Comparison of ENCODE assay signal across 37 cellular contexts in genomic region chr10:51485668-51486067, GRCh38.
DNase-seq lines count a peak whose midpoint lies in the region; ATAC-seq, FAIRE-seq and TF ChIP-seq lines count a peak whose summit lies in the region.
"Had no signal": no experiment of that assay in that cellular context is flagged by ENCODE, and none has a peak within 500 bp of the region (broad histone marks: within the 10 kb centered on the region; RNA-seq: fewer than 3 reads in every experiment).

No MANE protein-coding gene starts in this region.

- no peak overlapping the region for H3K4me2 ChIP-seq in K562 (ENCODE audit: insufficient read depth, low read length)
- H3K4me2 ChIP-seq in mesendoderm (ENCODE audit: low read length): no peak overlapping the region
- H3K4me2 ChIP-seq: A549; BLaER1; BLaER1 treated with 17β-estradiol and CSF1 and Interleukin-3, amounts not matched to agents 10 nM and 100 nM had no signal

- peaks cover 29% of the 10 kb centered on the region for H3K4me1 Mint-ChIP-seq in endodermal cell
- H3K4me1 Mint-ChIP-seq: B cell; CD14-positive monocyte; CD4-positive, alpha-beta memory T cell; CD4-positive, CD25-positive, alpha-beta regulatory T cell; CD8-positive, alpha-beta memory T cell had no signal

- no peaks in the 10 kb centered on the region for H3K27me3 ChIP-seq in K562 (ENCODE audit: control insufficient read depth in 2 of 2, insufficient read depth in 2 of 2, low read length in 2 of 2)
- no peaks in the 10 kb centered on the region for H3K27me3 ChIP-seq in endodermal cell (ENCODE audit: control insufficient read depth, insufficient read depth, low read length, poor library complexity, severe bottlenecking)
- no peaks in the 10 kb centered on the region for H3K27me3 ChIP-seq in mesendoderm (ENCODE audit: insufficient read depth, low read length, poor library complexity)
- H3K27me3 ChIP-seq in small intestine (ENCODE audit: control insufficient read depth in 2 of 2, insufficient read depth in 2 of 2, low read length in 2 of 2): no peaks in the 10 kb centered on the region
- H3K27me3 ChIP-seq: BE2C; BLaER1; BLaER1 treated with 17β-estradiol and CSF1 and Interleukin-3, amounts not matched to agents 10 nM and 100 nM had no signal

- no peak overlapping the region for H3K4me3 Mint-ChIP-seq in endodermal cell
- H3K4me3 Mint-ChIP-seq: B cell; CD14-positive monocyte; CD4-positive, alpha-beta memory T cell; CD4-positive, alpha-beta T cell; CD4-positive, CD25-positive, alpha-beta regulatory T cell; CD8-positive, alpha-beta memory T cell; CD8-positive, alpha-beta T cell had no signal

- H3K9me3 ChIP-seq in HEK293 (ENCODE audit: control insufficient read depth, insufficient read depth, low read depth, low read length) (no peaks in the 10 kb centered on the region), K562 (replicated peaks; ENCODE audit: control insufficient read depth, insufficient read depth, low read depth, low read length) (no peaks in the 10 kb centered on the region), endodermal cell (ENCODE audit: control insufficient read depth, low read length) (no peaks in the 10 kb centered on the region), small intestine (ENCODE audit: control insufficient read depth, low read depth) (no peaks in the 10 kb centered on the region)
- H3K9me3 ChIP-seq: A549; BE2C; BLaER1; BLaER1 treated with 17β-estradiol and CSF1 and Interleukin-3, amounts not matched to agents 10 nM and 100 nM; Caco-2 had no signal

- intact Hi-C loops in K562 (cut with micrococcal nuclease): no loop called here

- H3K4ac ChIP-seq in mesendoderm (ENCODE audit: low read depth, low read length): no peak overlapping the region

- H3K9ac ChIP-seq in K562 (ENCODE audit: insufficient read depth in 1 of 2, low read depth in 2 of 2, low read length in 2 of 2) (no peak overlapping the region), endodermal cell (ENCODE audit: extremely low read depth, low read length, poor library complexity, severe bottlenecking) (no peak overlapping the region), mesendoderm (ENCODE audit: low read length) (no peak overlapping the region)
- H3K9ac ChIP-seq: BLaER1; BLaER1 treated with 17β-estradiol and CSF1 and Interleukin-3, amounts not matched to agents 10 nM and 100 nM had no signal

- POLR2A ChIA-PET in HEK293 (lab: Yijun Ruan, JAX): no interaction called here
- POLR2A ChIA-PET in K562 (lab: Yijun Ruan, JAX): no interaction called here

- no peaks in the 10 kb centered on the region for H4K20me1 ChIP-seq in K562 (replicated peaks; ENCODE audit: control insufficient read depth, insufficient read depth, low read length)
- H4K20me1 ChIP-seq: BLaER1; BLaER1 treated with 17β-estradiol and CSF1 and Interleukin-3, amounts not matched to agents 10 nM and 100 nM had no signal

- ATAC-seq in K562: no peak
- ATAC-seq: A549; CD8-positive, alpha-beta T cell had no signal

- CTCF ChIA-PET in HEK293 (lab: Yijun Ruan, JAX): no interaction called here
- CTCF ChIA-PET in K562 (lab: Yijun Ruan, JAX; ENCODE audit: low intra/inter-chr PET ratio): no interaction called here

- H3K9me1 ChIP-seq in K562 (ENCODE audit: control insufficient read depth, insufficient read depth, low read length): no peaks in the 10 kb centered on the region

- H2BK120ac ChIP-seq in mesendoderm (ENCODE audit: low read depth, low read length): no peak overlapping the region

- TF ChIP-seq POLR2A in K562 (conservative IDR thresholded peaks at IDR 0.05): no peak

- H3K18ac ChIP-seq in mesendoderm (ENCODE audit: low read length): no peak overlapping the region

- no peaks in the 10 kb centered on the region for H3K36me3 ChIP-seq in HEK293 (ENCODE audit: control insufficient read depth in 2 of 2, insufficient read depth in 1 of 2, low read length in 2 of 2)
- H3K36me3 ChIP-seq in K562 (ENCODE audit: control insufficient read depth, insufficient read depth, low read length): no peaks in the 10 kb centered on the region
- H3K36me3 ChIP-seq in endodermal cell (ENCODE audit: control insufficient read depth, insufficient read depth, low read length): no peaks in the 10 kb centered on the region
- H3K36me3 ChIP-seq in mesendoderm (ENCODE audit: control insufficient read depth, insufficient read depth, low read length): no peaks in the 10 kb centered on the region
- no peaks in the 10 kb centered on the region for H3K36me3 ChIP-seq in small intestine (ENCODE audit: control insufficient read depth in 2 of 2, insufficient read depth in 2 of 2, low read length in 2 of 2)
- H3K36me3 ChIP-seq: BE2C; BLaER1; BLaER1 treated with 17β-estradiol and CSF1 and Interleukin-3, amounts not matched to agents 10 nM and 100 nM had no signal

- FAIRE-seq in K562 (lab: Jason Lieb, UNC): no peak
- FAIRE-seq in small intestine (lab: Jason Lieb, UNC): no peak
- FAIRE-seq: A204.1, A549, D721Med had no signal

- under 1% methylated on average over 5 of the region's 5 CpGs for WGBS in K562 (ENCODE audit: insufficient coverage, low coverage, missing lambda C conversion rate)
- 80 to 84% methylated on average over 2 to 4 of the region's 5 CpGs for WGBS in endodermal cell (ENCODE audit: insufficient coverage in 1 of 2, insufficient read length in 1 of 2), 2 experiments
- WGBS in mesendoderm (ENCODE audit: extremely low coverage, insufficient coverage, low lambda C conversion rate): no CpG with 5 or more reads among the region's 5 CpGs
- WGBS in small intestine, 3 donors: 87 to 97% (median 94%) methylated on average over 5 of the region's 5 CpGs

- in situ Hi-C loops in K562 (cut with MboI): no loop called here

- TF ChIP-seq EP300 in K562 (IDR thresholded peaks at IDR 0.05; ENCODE audit: low read length): no peak

- no peaks in the 10 kb centered on the region for H3K9me3 Mint-ChIP-seq in endodermal cell
- H3K9me3 Mint-ChIP-seq: CD4-positive, alpha-beta T cell; CD8-positive, alpha-beta T cell had no signal

- TF ChIP-seq RAD21 in K562 (CRISPR knock-in tag; conservative IDR thresholded peaks at IDR 0.05 in 1 of 2, IDR thresholded peaks at IDR 0.05 in 1 of 2): no peak

- H3K79me1 ChIP-seq in mesendoderm (ENCODE audit: low read length): no peaks in the 10 kb centered on the region

- no peaks in the 10 kb centered on the region for H3K36me3 Mint-ChIP-seq in endodermal cell (ENCODE audit: low read depth)
- H3K36me3 Mint-ChIP-seq: CD14-positive monocyte; CD4-positive, alpha-beta memory T cell; CD4-positive, CD25-positive, alpha-beta regulatory T cell; CD8-positive, alpha-beta memory T cell; CD8-positive, alpha-beta T cell had no signal

- H3K56ac ChIP-seq in mesendoderm (ENCODE audit: low read length): no peak overlapping the region

- no peak overlapping the region for H3K27ac Mint-ChIP-seq in endodermal cell
- H3K27ac Mint-ChIP-seq: B cell; CD14-positive monocyte; CD4-positive, alpha-beta memory T cell; CD4-positive, alpha-beta T cell; CD4-positive, CD25-positive, alpha-beta regulatory T cell; CD8-positive, alpha-beta memory T cell; CD8-positive, alpha-beta T cell had no signal

- H2AK5ac ChIP-seq in mesendoderm (ENCODE audit: low read length): no peak overlapping the region

- H2AFZ ChIP-seq in K562 (ENCODE audit: low read depth, low read length): no peak overlapping the region

- H3K79me2 ChIP-seq in K562 (ENCODE audit: control insufficient read depth, insufficient read depth, low read length) (no peaks in the 10 kb centered on the region), mesendoderm (ENCODE audit: control insufficient read depth, insufficient read depth, low read length) (no peaks in the 10 kb centered on the region)

- no peak overlapping the region for H4K8ac ChIP-seq in mesendoderm (ENCODE audit: low read depth, low read length)

- H3K27me3 Mint-ChIP-seq in endodermal cell (ENCODE audit: insufficient read depth): no peaks in the 10 kb centered on the region
- H3K27me3 Mint-ChIP-seq: B cell; CD4-positive, alpha-beta memory T cell; CD4-positive, alpha-beta T cell; CD4-positive, CD25-positive, alpha-beta regulatory T cell; CD8-positive, alpha-beta memory T cell had no signal

- no peak overlapping the region for H2BK5ac ChIP-seq in mesendoderm (ENCODE audit: low read length)

- no peak overlapping the region for H3K27ac ChIP-seq in HEK293 (ENCODE audit: extremely low read depth, low read depth, low read length)
- H3K27ac ChIP-seq in K562 (ENCODE audit: extremely low read depth, low read depth, low read length): no peak overlapping the region
- no peak overlapping the region for H3K27ac ChIP-seq in endodermal cell (ENCODE audit: low read depth, low read length)
- H3K27ac ChIP-seq in mesendoderm (ENCODE audit: low read depth, low read length): no peak overlapping the region
- H3K27ac ChIP-seq in small intestine (ENCODE audit: low read depth in 1 of 2, low read length in 1 of 2): no peak overlapping the region
- H3K27ac ChIP-seq: 22Rv1; A549; BLaER1; BLaER1 treated with 17β-estradiol and CSF1 and Interleukin-3, amounts not matched to agents 10 nM and 100 nM; C4-2B had no signal

- no peak for TF ChIP-seq CTCF in HEK293 (tag by site-specific recombination; IDR thresholded peaks at IDR 0.05)
- no peak for TF ChIP-seq CTCF in K562 (IDR thresholded peaks at IDR 0.05 in 2 of 3, conservative IDR thresholded peaks at IDR 0.05 in 1 of 3; ENCODE audit: insufficient read depth in 2 of 3, low read depth in 1 of 3, low read length in 3 of 3)
- no peak for TF ChIP-seq CTCF in endodermal cell (conservative IDR thresholded peaks at IDR 0.05)

- BruUV-seq in K562 (replicated peaks; lab: Mats Ljungman, UMichigan): no TSS peak

- no peaks in the 10 kb centered on the region for H3K4me1 ChIP-seq in HEK293 (ENCODE audit: control insufficient read depth, insufficient read depth, low read length)
- H3K4me1 ChIP-seq in K562 (replicated peaks in 1 of 2; ENCODE audit: control insufficient read depth in 2 of 2, insufficient read depth in 2 of 2, low read length in 2 of 2): no peaks in the 10 kb centered on the region
- H3K4me1 ChIP-seq in endodermal cell (ENCODE audit: control insufficient read depth, insufficient read depth, low read length): peaks cover 8% of the 10 kb centered on the region
- no peaks in the 10 kb centered on the region for H3K4me1 ChIP-seq in mesendoderm (ENCODE audit: control insufficient read depth, low read depth, low read length)
- no peaks in the 10 kb centered on the region for H3K4me1 ChIP-seq in small intestine (ENCODE audit: control insufficient read depth in 2 of 2, insufficient read depth in 1 of 2, low read depth in 1 of 2, low read length in 1 of 2)
- H3K4me1 ChIP-seq: A549; BE2C; BLaER1; BLaER1 treated with 17β-estradiol and CSF1 and Interleukin-3, amounts not matched to agents 10 nM and 100 nM; Caco-2 had no signal

- DNase-seq in K562 (ENCODE audit: extremely low read depth in 1 of 4, low spot score in 3 of 4) (no peak), endodermal cell (peak; percentile 50), mesendoderm (peak; percentile 65), NCI-H2107 (lab: John Stamatoyannopoulos, UW) (no peak), small intestine (no peak), HuH-7.5 (ENCODE audit: low spot score) (no peak), islet precursor cell (no peak)
- DNase-seq: 8988T; ACHN; AML-193; BE2C; C1 segment of cervical spinal cord; Caco-2; Calu3; CD4-positive, alpha-beta memory T cell; CD4-positive, alpha-beta T cell; CD4-positive, CD25-positive, alpha-beta regulatory T cell; CD8-positive, alpha-beta memory T cell; CD8-positive, alpha-beta T cell; COR-L47; DMS 273 treated with DMSO at 0.1 percent for 48 hours; DMS153; DMS53; DMS79; DMS79 treated with DMSO at 0.1 percent for 48 hours; DND-41; EL had no signal

- H4K5ac ChIP-seq in mesendoderm (ENCODE audit: low read length): no peak overlapping the region

- no peak overlapping the region for H3K23ac ChIP-seq in mesendoderm (ENCODE audit: low read length)

- H2BK15ac ChIP-seq in mesendoderm (replicated peaks; ENCODE audit: low read depth): no peak overlapping the region

- H3K4me3 ChIP-seq in HEK293 (ENCODE audit: low read depth, low read length) (no peak overlapping the region), K562 (no peak overlapping the region), endodermal cell (ENCODE audit: low read length) (no peak overlapping the region), mesendoderm (ENCODE audit: low read length) (no peak overlapping the region), small intestine (ENCODE audit: low read depth in 1 of 2, low read length in 2 of 2) (no peak overlapping the region)
- H3K4me3 ChIP-seq: A549; BLaER1; BLaER1 treated with 17β-estradiol and CSF1 and Interleukin-3, amounts not matched to agents 10 nM and 100 nM had no signal

Comparison
In these comparisons a context has a peak if more than half of its experiments do, and no peak if none do; other contexts are left out.
1. DNase-seq: peak in endodermal cell (single experiment) and mesendoderm (single experiment); none in K562 (0 of 4), NCI-H2107 (single experiment), small intestine (single experiment), HuH-7.5 (single experiment) and islet precursor cell (single experiment).